Comparison of ENCODE assay signal across 14 cellular contexts in the genomic region with DNA sequence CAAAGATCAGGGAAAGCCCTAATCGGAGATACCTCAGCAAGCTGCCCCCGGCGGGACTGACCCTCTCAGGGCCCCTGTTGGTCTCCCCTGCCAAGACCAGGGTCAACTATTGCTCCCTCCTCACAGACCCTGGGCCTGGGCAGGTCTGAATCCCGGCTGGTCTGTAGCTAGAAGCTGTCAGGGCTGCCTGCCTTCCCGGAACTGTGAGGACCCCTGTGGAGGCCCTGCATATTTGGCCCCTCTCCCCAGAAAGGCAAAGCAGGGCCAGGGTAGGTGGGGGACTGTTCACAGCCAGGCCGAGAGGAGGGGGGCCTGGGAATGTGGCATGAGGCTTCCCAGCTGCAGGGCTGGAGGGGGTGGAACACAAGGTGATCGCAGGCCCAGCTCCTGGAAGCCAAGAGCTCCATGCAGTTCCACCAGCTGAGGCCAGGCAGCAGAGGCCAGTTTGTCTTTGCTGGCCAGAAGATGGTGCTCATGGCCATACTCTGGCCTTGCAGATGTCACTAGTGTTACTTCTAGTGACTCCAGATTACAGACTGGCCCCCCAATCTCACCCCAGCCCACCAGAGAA. TPM values are rescaled to one million over a fixed set of nuclear protein-coding genes. Genes with fewer than 3 reads are reported as not detected.
DNase-seq lines count a peak whose midpoint lies in the region; ATAC-seq and TF ChIP-seq lines count a peak whose summit lies in the region.
"Had no signal": no experiment of that assay in that cellular context is flagged by ENCODE, and none has a peak within 500 bp of the region (broad histone marks: within the 10 kb centered on the region; RNA-seq: fewer than 3 reads in every experiment).

No MANE protein-coding gene starts in this region.

- no peak overlapping the region for H3K4me3 Mint-ChIP-seq in stimulated activated effector memory CD8-positive, alpha-beta T cell treated with anti-CD3 and anti-CD28 coated beads, Interleukin-12 subunit alpha, Interleukin-12 subunit beta, amount 100 ng/mL, for 72 hours
- H3K4me3 Mint-ChIP-seq: activated naive CD4-positive, alpha-beta T cell treated with anti-CD3 and anti-CD28 coated beads for 36 hours; naive thymus-derived CD4-positive, alpha-beta T cell; stimulated activated naive CD8-positive, alpha-beta T cell treated with anti-CD3 and anti-CD28 coated beads, Interleukin-15, Interleukin-2, amounts not matched to agents 100 ng/mL and 50 ng/mL, for 24 hours had no signal

- ATAC-seq in Right ventricle myocardium superior (ENCODE audit: poor library complexity) (peak; percentile 32), HG03521 (IDR thresholded peaks at IDR 0.05; ENCODE audit: unreplicated experiment) (no peak), HG03460 (IDR thresholded peaks at IDR 0.05; ENCODE audit: unreplicated experiment) (no peak)
- ATAC-seq in stimulated activated effector memory CD8-positive, alpha-beta T cell treated with anti-CD3 and anti-CD28 coated beads, Interleukin-12 subunit alpha, Interleukin-12 subunit beta, amount 100 ng/mL, for 72 hours = no peak
- ATAC-seq: naive thymus-derived CD4-positive, alpha-beta T cell had no signal

- no peaks in the 10 kb centered on the region for H3K36me3 Mint-ChIP-seq in stimulated activated effector memory CD8-positive, alpha-beta T cell treated with anti-CD3 and anti-CD28 coated beads, Interleukin-12 subunit alpha, Interleukin-12 subunit beta, amount 100 ng/mL, for 72 hours

- no peak overlapping the region for H3K4me3 ChIP-seq in astrocyte of the cerebellum (ENCODE audit: low read depth, low read length)

- no peaks in the 10 kb centered on the region for H3K9me3 Mint-ChIP-seq in stimulated activated effector memory CD8-positive, alpha-beta T cell treated with anti-CD3 and anti-CD28 coated beads, Interleukin-12 subunit alpha, Interleukin-12 subunit beta, amount 100 ng/mL, for 72 hours
- H3K9me3 Mint-ChIP-seq: stimulated activated naive CD8-positive, alpha-beta T cell treated with anti-CD3 and anti-CD28 coated beads, Interleukin-15, Interleukin-2, amounts not matched to agents 100 ng/mL and 50 ng/mL, for 24 hours had no signal

- H3K4me1 Mint-ChIP-seq in stimulated activated effector memory CD8-positive, alpha-beta T cell treated with anti-CD3 and anti-CD28 coated beads, Interleukin-12 subunit alpha, Interleukin-12 subunit beta, amount 100 ng/mL, for 72 hours = peaks cover 10% of the 10 kb centered on the region

- in situ Hi-C loops in astrocyte of the cerebellum (cut with HindIII; ENCODE audit: low sequenced_read_pairs) = loop anchor here (25.0 kb wide), 1 partner anchor 299 kb away; no protein-coding TSS in a partner anchor

- peak; percentile 44 for TF ChIP-seq CTCF in astrocyte of the cerebellum (IDR thresholded peaks at IDR 0.05; ENCODE audit: low read depth, low read length, missing control alignments)

- DNase-seq in Right ventricle myocardium superior = peak; percentile 25
- DNase-seq in cardiac septum (ENCODE audit: low spot score) = no peak
- no peak for DNase-seq in astrocyte of the cerebellum (ENCODE audit: low read depth)
- DNase-seq in iPS-NIHi7 (ENCODE audit: extremely low spot score) = peak; percentile 69
- DNase-seq in stimulated activated effector memory CD8-positive, alpha-beta T cell treated with anti-CD3 and anti-CD28 coated beads, Interleukin-12 subunit alpha, Interleukin-12 subunit beta, amount 100 ng/mL, for 72 hours (ENCODE audit: low spot score in 2 of 2) = no peak
- no peak for DNase-seq in pons (ENCODE audit: low spot score)
- DNase-seq: activated CD4-positive, alpha-beta T cell treated with anti-CD3 and anti-CD28 coated beads, Interleukin-2, amount 50 U/mL, for 4 hours; activated naive CD4-positive, alpha-beta T cell treated with anti-CD3 and anti-CD28 coated beads for 36 hours; effector memory CD4-positive, alpha-beta T cell; naive thymus-derived CD4-positive, alpha-beta T cell had no signal

- H3K27ac Mint-ChIP-seq in stimulated activated effector memory CD8-positive, alpha-beta T cell treated with anti-CD3 and anti-CD28 coated beads, Interleukin-12 subunit alpha, Interleukin-12 subunit beta, amount 100 ng/mL, for 72 hours = peak overlapping the region; percentile 37
- H3K27ac Mint-ChIP-seq: activated naive CD4-positive, alpha-beta T cell treated with anti-CD3 and anti-CD28 coated beads for 36 hours; naive thymus-derived CD4-positive, alpha-beta T cell; stimulated activated naive CD8-positive, alpha-beta T cell treated with anti-CD3 and anti-CD28 coated beads, Interleukin-15, Interleukin-2, amounts not matched to agents 100 ng/mL and 50 ng/mL, for 24 hours had no signal

- intact Hi-C loops in Right ventricle myocardium superior (cut with DNase I) (loop anchor here (2.0 kb wide), 1 partner anchor 210 kb away; no protein-coding TSS in a partner anchor), cardiac septum (cut with DNase I) (no loop called here)

RNA-seq across cellular contexts. Expression of a gene that starts 24.1 kb away (rescaled TPM):
- total RNA-seq in Right ventricle myocardium superior (not detected), cardiac septum (not detected)
- total RNA-seq: A673; activated naive CD4-positive, alpha-beta T cell treated with anti-CD3 and anti-CD28 coated beads for 36 hours; naive thymus-derived CD4-positive, alpha-beta T cell had no signal

RNA-seq across cellular contexts. Expression of a gene that starts 54.6 kb away (rescaled TPM):
- 11.6 TPM for total RNA-seq in Right ventricle myocardium superior
- 17.3 TPM for total RNA-seq in cardiac septum

Comparison
In these comparisons a context has a peak if more than half of its experiments do, and no peak if none do; other contexts are left out.
1. DNase-seq: peak in Right ventricle myocardium superior (single experiment) and iPS-NIHi7 (single experiment); none in cardiac septum (single experiment), astrocyte of the cerebellum (single experiment), stimulated activated effector memory CD8-positive, alpha-beta T cell treated with anti-CD3 and anti-CD28 coated beads, Interleukin-12 subunit alpha, Interleukin-12 subunit beta, amount 100 ng/mL, for 72 hours (0 of 2) and pons (single experiment).